1 cellular context compared by ENCODE assay signal in genomic region chr10:75864717-75865116, GRCh38.
TF ChIP-seq lines count a peak whose summit lies in the region.

No MANE protein-coding gene starts in this region.

TF ChIP-seq in SK-N-SH treated with all-trans-retinoic acid at 6 μM for 48 hours, 23 proteins besides CTCF, POLR2A, EP300 and RAD21 (continued from another document):
- TF ChIP-seq CSRNP3 (CRISPR knock-in tag; IDR thresholded peaks at IDR 0.05) = no peak
- TF ChIP-seq, protein P1, sequence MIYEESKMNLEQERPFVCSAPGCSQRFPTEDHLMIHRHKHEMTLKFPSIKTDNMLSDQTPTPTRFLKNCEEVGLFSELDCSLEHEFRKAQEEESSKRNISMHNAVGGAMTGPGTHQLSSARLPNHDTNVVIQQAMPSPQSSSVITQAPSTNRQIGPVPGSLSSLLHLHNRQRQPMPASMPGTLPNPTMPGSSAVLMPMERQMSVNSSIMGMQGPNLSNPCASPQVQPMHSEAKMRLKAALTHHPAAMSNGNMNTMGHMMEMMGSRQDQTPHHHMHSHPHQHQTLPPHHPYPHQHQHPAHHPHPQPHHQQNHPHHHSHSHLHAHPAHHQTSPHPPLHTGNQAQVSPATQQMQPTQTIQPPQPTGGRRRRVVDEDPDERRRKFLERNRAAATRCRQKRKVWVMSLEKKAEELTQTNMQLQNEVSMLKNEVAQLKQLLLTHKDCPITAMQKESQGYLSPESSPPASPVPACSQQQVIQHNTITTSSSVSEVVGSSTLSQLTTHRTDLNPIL (CRISPR knock-in tag; IDR thresholded peaks at IDR 0.05; ENCODE audit: low read depth) = no peak
TF ChIP-seq in SK-N-SH treated with all-trans-retinoic acid at 6 μM for 48 hours: peak in this region for 0.
